In the genomic region with DNA sequence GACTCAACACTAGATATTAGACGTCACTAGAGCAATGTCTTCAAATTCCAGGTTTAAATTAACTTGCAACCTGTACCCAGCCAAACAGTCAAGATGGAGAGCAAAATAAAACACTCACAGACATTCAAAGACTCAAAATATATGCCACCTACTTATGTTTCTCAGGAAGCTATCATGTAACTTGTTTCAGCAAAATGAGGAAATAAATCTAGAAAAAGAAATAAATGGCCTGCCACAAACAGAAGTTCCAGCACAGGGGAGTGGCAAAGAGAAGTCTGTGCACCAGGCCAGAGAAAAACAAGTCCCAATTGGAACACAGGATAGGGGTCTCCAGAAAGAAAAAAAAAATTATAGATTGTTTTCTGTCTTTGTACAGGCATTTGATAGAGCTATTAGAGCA, we compare ENCODE assay signal across 18 cellular contexts.
"Had no signal": no experiment of that assay in that cellular context is flagged by ENCODE, and none has a peak within 500 bp of the region (broad histone marks: within the 10 kb centered on the region; RNA-seq: fewer than 3 reads in every experiment).

No MANE protein-coding gene starts in this region.

- H3K4me3 ChIP-seq: gastrocnemius medialis, heart right ventricle, lung, prostate gland, skin epidermis, thyroid gland, uterus had no signal

- DNase-seq: activated CD4-positive, alpha-beta T cell treated with anti-CD3 and anti-CD28 coated beads for 48 hours; activated CD8-positive, alpha-beta T cell treated with anti-CD3 and anti-CD28 coated beads for 36 hours; activated effector memory CD4-positive, alpha-beta T cell treated with Interleukin-2 at 50 U/mL for 16 hours; activated naive CD4-positive, alpha-beta T cell treated with anti-CD3 and anti-CD28 coated beads, Interleukin-2, amount 50 U/mL, for 16 hours; activated T-cell treated with anti-CD3 and anti-CD28 coated beads, Interleukin-2, amount 50 U/mL, for 4 hours; gastrocnemius medialis; heart right ventricle; left cardiac atrium; nephron progenitor cell; right cardiac atrium; stimulated activated CD4-positive, alpha-beta T cell treated with anti-CD3 and anti-CD28 coated beads, Interleukin-15, amount 100 ng/mL, for 24 hours; stimulated activated CD4-positive, alpha-beta T cell treated with anti-CD3 and anti-CD28 coated beads, Interleukin-4, amount 100 ng/mL, for 1 hour; stimulated activated naive B cell treated with anti-CD40 and anti-IgM and Interleukin-4, amounts not matched to agents 10 μg/mL and 1 μg/mL and 100 μg/mL, for 72 hours; thyroid gland; uterus had no signal
